Comparison of ENCODE assay signal across 8 cellular contexts in the genomic region with DNA sequence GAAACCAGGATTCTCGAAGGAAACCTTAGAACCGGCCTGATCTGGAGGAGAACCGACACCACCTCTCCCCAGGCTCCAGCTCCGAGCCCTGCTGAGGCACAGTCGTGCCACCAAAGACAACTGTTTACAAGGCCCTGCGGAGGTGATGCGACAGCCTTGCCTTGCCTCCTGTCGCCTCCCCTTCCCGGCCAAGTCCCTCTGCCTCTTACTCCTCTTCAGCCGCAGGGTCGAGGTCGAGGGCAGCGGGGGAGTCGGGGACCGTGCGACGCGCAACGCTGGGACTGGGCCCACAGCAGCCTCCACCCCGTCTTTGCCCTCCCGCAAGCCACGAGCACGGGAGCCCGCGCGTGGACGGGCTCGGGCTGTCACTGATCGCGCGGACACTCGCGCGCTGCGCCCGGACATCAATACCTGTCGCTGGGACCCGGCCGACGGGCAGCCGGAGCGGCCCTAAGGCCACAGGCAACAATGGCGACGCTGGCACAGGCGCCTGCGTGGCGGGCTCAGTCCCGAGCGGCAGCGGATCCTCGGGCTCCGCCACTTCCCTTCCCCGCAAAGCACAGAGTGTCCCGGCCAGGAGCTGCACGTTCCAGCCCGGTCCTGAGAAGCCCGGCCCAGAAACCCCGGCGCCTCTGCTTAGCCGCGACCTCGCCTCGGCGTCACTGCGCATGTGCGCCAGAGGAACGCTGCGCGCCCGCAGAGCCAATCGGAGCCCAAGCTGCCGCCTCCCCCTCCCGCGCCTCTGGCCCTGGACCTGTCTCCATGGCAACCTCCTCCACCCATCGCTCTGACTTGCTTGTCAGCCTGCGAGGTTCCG. TPM values are rescaled to one million over a fixed set of nuclear protein-coding genes. Genes with fewer than 3 reads are reported as not detected.
DNase-seq lines count a peak whose midpoint lies in the region; ATAC-seq and TF ChIP-seq lines count a peak whose summit lies in the region.

A gene (minus strand): TSS at position 664 of the 817 bp plus-strand sequence. CDS start 1,473 bp downstream, outside the sequence.

- TF ChIP-seq POLR2A in upper lobe of left lung (IDR thresholded peaks at IDR 0.05): peak in 2 of 4 donors; percentile 37 to 64

- H3K4me1 ChIP-seq in ES-I3 (ENCODE audit: insufficient read depth, low read length): no peaks in the 10 kb centered on the region
- H3K4me1 ChIP-seq in upper lobe of left lung: peaks cover 7 to 13% (median 7%) of the 10 kb centered on the region in 4 donors

- H3K36me3 ChIP-seq in ES-I3 (ENCODE audit: insufficient read depth, low read length) (no peaks in the 10 kb centered on the region), H7 (replicated peaks; ENCODE audit: control insufficient read depth, insufficient read depth, low read length) (no peaks in the 10 kb centered on the region), upper lobe of left lung (peaks cover 0 to 12% (median 3%) of the 10 kb centered on the region in 4 donors)

- intact Hi-C loops in left cardiac atrium (cut with DNase I): no loop called here
- intact Hi-C loops in posterior vena cava (cut with DNase I): no loop called here

- H3K9me3 ChIP-seq in ES-I3 (ENCODE audit: control insufficient read depth, insufficient read depth, low read length) (no peaks in the 10 kb centered on the region), upper lobe of left lung (no peaks in the 10 kb centered on the region)

- no peak for TF ChIP-seq EP300 in upper lobe of left lung (IDR thresholded peaks at IDR 0.05)

- H3K27ac ChIP-seq in upper lobe of left lung: peak within 1 kb of the TSS; percentile 68 to 80 (median 74)

- ATAC-seq in left cardiac atrium: peak; percentile 99 to 100
- ATAC-seq in upper lobe of left lung (ENCODE audit: low FRiP score in 2 of 2): peak; percentile 94 to 99

- H3K4me3 ChIP-seq in H7 (ENCODE audit: insufficient read depth, low read depth, low read length) (peak within 1 kb of the TSS; percentile 76), upper lobe of left lung (peak within 1 kb of the TSS; percentile 33 to 90 (median 86))

- 6 to 9% methylated on average over 28 to 39 of the region's 77 CpGs for WGBS in upper lobe of left lung, 2 donors

- peak within 1 kb of the TSS; percentile 69 for H3K9ac ChIP-seq in ES-I3 (ENCODE audit: low read depth, low read length)

- DNase-seq in H7 (peak; percentile 99), MV-4-11 (lab: John Stamatoyannopoulos, UW) (peak; percentile 75), SW 1271 (lab: John Stamatoyannopoulos, UW) (peak; percentile 73 to 91), amygdala (lab: John Stamatoyannopoulos, UW) (peak; percentile 64 to 97 (median 91)), left cardiac atrium (peak; percentile 97), posterior vena cava (ENCODE audit: low spot score) (peak; percentile 98), upper lobe of left lung (peak; percentile 93 to 97)

- H3K27me3 ChIP-seq in H7 (ENCODE audit: control insufficient read depth, insufficient read depth, low read length) (peaks cover 21% of the 10 kb centered on the region), upper lobe of left lung (no peaks in the 10 kb centered on the region)

- peak in 2 of 6 experiments; percentile 5 to 21 for TF ChIP-seq CTCF in upper lobe of left lung (IDR thresholded peaks at IDR 0.05)

RNA-seq across cellular contexts. Expression of the gene that starts here (rescaled TPM):
- total RNA-seq in H7 (2014; rRNA removed; shearing (Covaris generic)): 1.4 and 4.7 TPM in 2 replicates
- total RNA-seq in left cardiac atrium: 10 to 100 TPM in 1 of 2 donors, 1 to 10 TPM in 1; 6.7 to 12.0 TPM
- total RNA-seq in posterior vena cava: 1 to 10 TPM; 5.1 to 6.1 TPM
- 1 to 10 TPM in 5 of 6 donors, under 1 TPM in 1; 0.22 to 6.5 (median 3.7) TPM for total RNA-seq in upper lobe of left lung

Comparison
In these comparisons a context has a peak if more than half of its experiments do, and no peak if none do; other contexts are left out.
1. Peak in every context shown above with its lines: DNase-seq, ATAC-seq, H3K4me3 ChIP-seq and H3K27ac ChIP-seq.